In the genomic region with DNA sequence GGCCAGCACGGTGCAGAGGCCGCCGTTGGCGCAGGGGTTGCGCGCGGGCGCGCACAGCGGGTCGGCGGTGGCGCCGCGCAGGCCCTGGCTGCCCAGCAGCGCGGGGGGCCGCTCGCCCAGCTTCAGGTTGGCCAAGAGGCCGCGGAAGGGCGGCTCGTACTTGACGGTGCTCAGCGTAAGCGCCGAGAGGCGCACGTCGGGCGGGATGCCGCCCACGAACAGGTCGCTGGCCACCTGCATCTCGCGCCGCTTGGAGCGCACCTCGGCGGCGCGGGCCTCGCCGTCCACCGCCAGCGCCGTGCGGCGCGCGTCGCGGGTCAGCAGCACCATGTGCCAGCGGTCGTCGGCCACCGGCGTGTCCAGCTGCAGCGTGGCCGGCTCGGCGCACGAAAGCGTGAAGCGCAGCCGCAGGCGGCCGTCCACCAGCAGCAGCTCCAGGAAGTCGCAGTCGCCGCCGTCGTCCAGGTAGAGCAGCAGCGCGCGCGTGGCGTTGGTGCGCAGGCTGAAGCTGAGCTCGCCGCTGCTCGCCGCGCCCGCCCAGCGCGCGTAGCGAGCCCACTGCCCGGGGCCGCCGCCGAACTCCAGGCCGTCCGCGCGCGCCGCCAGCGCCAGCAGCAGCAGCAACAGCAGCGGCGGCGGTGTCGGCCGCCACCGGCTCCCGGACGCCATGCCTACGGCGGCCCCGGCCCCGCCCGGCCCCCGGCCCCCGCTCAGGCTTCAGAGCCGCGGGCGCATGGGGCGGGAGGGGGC, we compare ENCODE assay signal across 1 cellular context.
TF ChIP-seq lines count a peak whose summit lies in the region.

No MANE protein-coding gene starts in this region.

TF ChIP-seq in WTC11, 78 proteins besides CTCF, POLR2A, EP300 and RAD21 (continued from another document):
- TF ChIP-seq, protein P1, sequence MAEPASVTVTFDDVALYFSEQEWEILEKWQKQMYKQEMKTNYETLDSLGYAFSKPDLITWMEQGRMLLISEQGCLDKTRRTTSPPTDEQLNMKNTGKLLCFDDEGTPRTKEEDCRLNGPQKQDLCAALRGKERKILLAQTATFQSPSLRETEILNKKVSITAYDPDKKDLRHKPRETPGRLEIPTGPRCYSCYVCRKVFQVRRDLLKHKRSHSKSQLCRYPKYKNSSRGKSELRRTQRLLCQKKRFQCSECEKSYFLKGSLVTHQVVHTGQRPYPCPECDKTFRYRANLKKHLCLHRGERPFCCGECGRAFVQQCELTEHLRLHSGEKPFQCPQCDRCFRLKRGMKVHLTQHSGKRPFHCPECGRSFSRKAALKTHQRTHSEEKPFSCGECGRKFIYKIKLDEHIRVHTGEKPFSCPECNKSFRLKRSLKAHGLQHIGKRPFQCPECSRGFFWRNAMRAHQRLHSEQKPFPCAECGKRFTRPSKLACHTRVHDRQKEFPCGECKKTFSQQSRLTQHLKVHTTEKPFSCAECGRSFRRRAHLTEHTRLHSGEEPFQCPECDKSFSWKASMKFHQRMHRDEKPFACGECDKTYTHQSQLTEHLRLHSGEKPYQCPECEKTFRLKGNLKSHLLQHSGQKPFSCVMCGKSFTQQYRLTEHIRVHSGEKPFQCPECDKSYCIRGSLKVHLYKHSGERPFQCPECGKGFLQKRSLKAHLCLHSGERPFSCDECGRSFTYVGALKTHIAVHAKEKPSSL (CRISPR knock-in tag; conservative IDR thresholded peaks at IDR 0.05) = no peak
- TF ChIP-seq SOX15 (CRISPR knock-in tag; IDR thresholded peaks at IDR 0.05) = no peak
- TF ChIP-seq FOXK1 (CRISPR knock-in tag; IDR thresholded peaks at IDR 0.05) = peak; percentile 67; the same call in 1 of the 2 replicates
